ENCODE assay signal across 17 cellular contexts in genomic region chr1:206004821-206005220, GRCh38. TPM values are rescaled to one million over a fixed set of nuclear protein-coding genes. Genes with fewer than 3 reads are reported as not detected.
DNase-seq lines count a peak whose midpoint lies in the region; ATAC-seq and TF ChIP-seq lines count a peak whose summit lies in the region.
"Had no signal": no experiment of that assay in that cellular context is flagged by ENCODE, and none has a peak within 500 bp of the region (broad histone marks: within the 10 kb centered on the region; RNA-seq: fewer than 3 reads in every experiment).

No MANE protein-coding gene starts in this region.

- no peak overlapping the region for H3K4me2 ChIP-seq in IMR-90 (ENCODE audit: low read depth, low read length)
- H3K4me2 ChIP-seq in PC-3 (ENCODE audit: low read length): no peak overlapping the region

- intact Hi-C loops in IMR-90 (cut with micrococcal nuclease): no loop called here
- intact Hi-C loops in PC-3 (cut with micrococcal nuclease): no loop called here

- H3K9ac ChIP-seq in IMR-90 (ENCODE audit: low read depth, low read length) (no peak overlapping the region), mucosa of stomach (ENCODE audit: low read length) (peak overlapping the region; percentile 52), PC-3 (ENCODE audit: low read length) (no peak overlapping the region)

- H4K8ac ChIP-seq in IMR-90 (ENCODE audit: low read depth in 2 of 2, low read length in 2 of 2): no peak overlapping the region

- H4K91ac ChIP-seq in IMR-90 (ENCODE audit: insufficient read depth, low read depth, low read length): 0 out of 2 replicates have a peak overlapping the region, but pooled peaks have one; percentile 39

- H3K9me2 ChIP-seq in PC-3 (replicated peaks; ENCODE audit: low read length): no peaks in the 10 kb centered on the region

- in situ Hi-C loops in IMR-90 (cut with MboI; ENCODE audit: low sequenced_read_pairs): no loop called here

- no peak for TF ChIP-seq CTCF in IMR-90 (conservative IDR thresholded peaks at IDR 0.05; ENCODE audit: low read depth, low read length)
- TF ChIP-seq CTCF in PC-3 (conservative IDR thresholded peaks at IDR 0.05; ENCODE audit: low read depth, low read length): no peak

- peaks cover 19% of the 10 kb centered on the region for H3K9me1 ChIP-seq in IMR-90 (ENCODE audit: insufficient read depth, low read length)

- peaks cover 23% of the 10 kb centered on the region for H3K4me1 ChIP-seq in IMR-90 (ENCODE audit: control insufficient read depth, insufficient read depth, low read length)
- peaks cover 64% of the 10 kb centered on the region for H3K4me1 ChIP-seq in mucosa of stomach (ENCODE audit: control insufficient read depth, insufficient read depth, low read length)
- peaks cover 19% of the 10 kb centered on the region for H3K4me1 ChIP-seq in PC-3 (ENCODE audit: insufficient read depth, low read length)

- WGBS in IMR-90 (ENCODE audit: extremely low coverage in 2 of 2, insufficient read length in 1 of 2), 2 experiments: 100% methylated on average over 1 of the region's 12 CpGs; no CpG with 5 or more reads in 1 of the 2 experiments

- no peaks in the 10 kb centered on the region for H3K36me3 ChIP-seq in IMR-90 (ENCODE audit: control insufficient read depth, insufficient read depth, low read length)
- no peaks in the 10 kb centered on the region for H3K36me3 ChIP-seq in mucosa of stomach (ENCODE audit: control insufficient read depth, insufficient read depth, low read length)
- no peaks in the 10 kb centered on the region for H3K36me3 ChIP-seq in PC-3 (ENCODE audit: low read depth, low read length)
- H3K36me3 ChIP-seq: SJSA1, transverse colon had no signal

- CTCF ChIA-PET in IMR-90 (lab: Yijun Ruan, JAX) (no interaction called here), PC-3 (lab: Charles Lee) (no interaction called here)

- BruUV-seq in IMR-90 (replicated peaks; lab: Mats Ljungman, UMichigan) (no TSS peak), PC-3 (replicated peaks; lab: Mats Ljungman, UMichigan) (no TSS peak)

- peak overlapping the region; percentile 93 for H2BK5ac ChIP-seq in IMR-90 (ENCODE audit: low read depth, low read length, poor library complexity, severe bottlenecking)

- H3K4me3 ChIP-seq in IMR-90 (ENCODE audit: insufficient read depth, low read depth, low read length) (no peak overlapping the region), mucosa of stomach (ENCODE audit: low read length) (no peak overlapping the region), PC-3 (ENCODE audit: low read length) (no peak overlapping the region)
- H3K4me3 ChIP-seq: SJSA1, transverse colon had no signal

- no peak for TF ChIP-seq POLR2A in IMR-90 (IDR thresholded peaks at IDR 0.05; ENCODE audit: low read depth, low read length)

- no peak overlapping the region for H3K18ac ChIP-seq in IMR-90 (ENCODE audit: low read depth, low read length)

- H3K79me1 ChIP-seq in IMR-90 (ENCODE audit: low read depth in 1 of 2, low read length in 2 of 2): peaks cover 0 to 13% of the 10 kb centered on the region in 2 experiments; a peak in 2 of 4 replicates

- no peak overlapping the region for H3K27ac ChIP-seq in IMR-90 (ENCODE audit: insufficient read depth, low read length)
- H3K27ac ChIP-seq in PC-3 (ENCODE audit: low read length): no peak overlapping the region
- H3K27ac ChIP-seq: SJSA1, transverse colon had no signal

- H3K9me3 ChIP-seq in IMR-90 (ENCODE audit: control insufficient read depth, insufficient read depth, low read length) (no peaks in the 10 kb centered on the region), mucosa of stomach (ENCODE audit: control insufficient read depth, low read length) (no peaks in the 10 kb centered on the region), PC-3 (ENCODE audit: low read length) (no peaks in the 10 kb centered on the region)
- H3K9me3 ChIP-seq: SJSA1, transverse colon had no signal

- H2AFZ ChIP-seq in IMR-90 (replicated peaks; ENCODE audit: low read length, poor library complexity) (no peak overlapping the region), PC-3 (ENCODE audit: low read length) (no peak overlapping the region)

- no peak overlapping the region for H2AK9ac ChIP-seq in IMR-90 (replicated peaks; ENCODE audit: low read depth, low read length, poor library complexity)

- H3K23ac ChIP-seq in IMR-90 (ENCODE audit: low read depth, low read length): no peak overlapping the region

- DNase-seq in DMS53 (lab: John Stamatoyannopoulos, UW): peak; percentile 32
- no peak for DNase-seq in DMS53 treated with DMSO at 0.1 percent for 48 hours (lab: John Stamatoyannopoulos, UW; ENCODE audit: unreplicated experiment)
- no peak for DNase-seq in IMR-90
- DNase-seq in ecto neural progenitor cell (ENCODE audit: low spot score): peak; percentile 32
- DNase-seq in activated CD4-positive, alpha-beta T cell treated with anti-CD3 and anti-CD28 coated beads, Interleukin-2, amount 50 U/mL, for 4 hours: no peak
- no peak for DNase-seq in PC-3
- DNase-seq: 8988T; activated gamma-delta T cell treated with Interleukin-2 at 50 U/mL for 16 hours; H9; midbrain; NCI-H1417 treated with DMSO at 0.1 percent for 48 hours; NK-92 treated with Interleukin-12 subunit alpha and Interleukin-12 subunit beta, amount 100 ng/mL, for 24 hours; stimulated activated CD4-positive, alpha-beta T cell treated with anti-CD3 and anti-CD28 coated beads, Interleukin-15, amount 100 ng/mL, for 24 hours; transverse colon had no signal

- no peaks in the 10 kb centered on the region for H3K79me2 ChIP-seq in PC-3 (ENCODE audit: low read length)

- no peaks in the 10 kb centered on the region for H3K27me3 ChIP-seq in IMR-90 (ENCODE audit: control insufficient read depth, insufficient read depth, low read length)
- no peaks in the 10 kb centered on the region for H3K27me3 ChIP-seq in mucosa of stomach (ENCODE audit: control insufficient read depth, insufficient read depth, low read length)
- peaks cover 6% of the 10 kb centered on the region; the same call in 1 of the 2 replicates for H3K27me3 ChIP-seq in PC-3 (ENCODE audit: low read length)
- H3K27me3 ChIP-seq: SJSA1, transverse colon had no signal

- dilution Hi-C loops in IMR-90 (cut with HindIII; ENCODE audit: low sequenced_read_pairs, unreplicated experiment): no loop called here

- H2BK20ac ChIP-seq in IMR-90 (ENCODE audit: low read depth, low read length): no peak overlapping the region

- H2BK15ac ChIP-seq in IMR-90 (ENCODE audit: low read depth, low read length): peak overlapping the region; percentile 83; the same call in 1 of the 3 replicates

- H4K20me1 ChIP-seq in IMR-90 (ENCODE audit: insufficient read depth, low read length): no peaks in the 10 kb centered on the region
- no peaks in the 10 kb centered on the region for H4K20me1 ChIP-seq in PC-3 (ENCODE audit: low read length)

- H3F3A ChIP-seq in PC-3 (ENCODE audit: low read length, unreplicated experiment): no peaks in the 10 kb centered on the region

- H2BK120ac ChIP-seq in IMR-90 (ENCODE audit: low read depth, low read length): no peak overlapping the region

- ATAC-seq in IMR-90 (ENCODE audit: low read depth): no peak
- no peak for ATAC-seq in activated CD4-positive, CD25-positive, alpha-beta regulatory T cell treated with anti-CD3 and anti-CD28 coated beads, Interleukin-2, amount 50 U/mL, for 24 hours
- no peak for ATAC-seq in PC-3

- H3K56ac ChIP-seq in IMR-90 (ENCODE audit: extremely low read depth, insufficient read depth, low read length): no peak overlapping the region

- H3K4ac ChIP-seq in IMR-90 (ENCODE audit: low read depth, low read length): no peak overlapping the region

- H2AK5ac ChIP-seq in IMR-90 (ENCODE audit: low read depth, low read length): peak overlapping the region; percentile 99; the same call in 1 of the 2 replicates

- H3K14ac ChIP-seq in IMR-90 (replicated peaks; ENCODE audit: low read depth, low read length): 0 out of 2 replicates have a peak overlapping the region, but pooled peaks have one; percentile 32

- TF ChIP-seq RAD21 in IMR-90 (IDR thresholded peaks at IDR 0.05; ENCODE audit: low read length): no peak

- POLR2A ChIA-PET in IMR-90 (lab: Charles Lee; ENCODE audit: unreplicated experiment) (no interaction called here), PC-3 (lab: Charles Lee; ENCODE audit: unreplicated experiment) (no interaction called here)

- H4K5ac ChIP-seq in IMR-90 (ENCODE audit: low read depth, low read length): no peak overlapping the region

TF ChIP-seq in IMR-90, 13 proteins besides CTCF, POLR2A, EP300 and RAD21 (continues in another document):
- TF ChIP-seq MXI1 (IDR thresholded peaks at IDR 0.05; ENCODE audit: borderline replicate concordance, low read depth, low read length) (no peak), MAFK (IDR thresholded peaks at IDR 0.05; ENCODE audit: low read depth, low read length) (no peak), MAZ (IDR thresholded peaks at IDR 0.05; ENCODE audit: borderline replicate concordance, low read depth, low read length) (no peak), RCOR1 (IDR thresholded peaks at IDR 0.05; ENCODE audit: insufficient replicate concordance, low read length) (no peak), USF2 (IDR thresholded peaks at IDR 0.05; ENCODE audit: low read depth, low read length) (no peak)

RNA-seq across cellular contexts. Expression of gene RAB7B, which starts 1.6 kb away (rescaled TPM):
- total RNA-seq in IMR-90 (2012; rRNA removed) (9.1 and 10.6 TPM in 2 replicates), PC-3 (2014; rRNA removed) (not detected in 2 replicates)
- polyA plus RNA-seq in IMR-90 (2012; rRNA removed): 14.6 and 14.7 TPM in 2 replicates
- 9.8 and 10.5 TPM in 2 replicates for polyA plus RNA-seq in IMR-90 (2012; cell fraction: cytosol; rRNA removed)
- 12.4 and 13.2 TPM in 2 replicates for polyA plus RNA-seq in IMR-90 (2012; cell fraction: nucleus; rRNA removed; ENCODE audit: low replicate concordance)

RNA-seq across cellular contexts. Expression of gene CTSE, which starts 18.9 kb away (rescaled TPM):
- total RNA-seq in IMR-90 (2012; rRNA removed) (not detected in 2 replicates), PC-3 (2014; rRNA removed) (0.51 TPM in 1 of 2 replicates, not detected in the other)
- not detected in 2 replicates for polyA plus RNA-seq in IMR-90 (2012; rRNA removed)
- polyA plus RNA-seq in IMR-90 (2012; cell fraction: cytosol; rRNA removed): not detected in 2 replicates
- not detected in 2 replicates for polyA plus RNA-seq in IMR-90 (2012; cell fraction: nucleus; rRNA removed; ENCODE audit: low replicate concordance)
- total RNA-seq: H9, SJSA1 had no signal

RNA-seq across cellular contexts. Expression of gene RHEX, which starts 48.2 kb away (rescaled TPM):
- not detected in 2 replicates for total RNA-seq in IMR-90 (2012; rRNA removed)
- polyA plus RNA-seq in IMR-90 (2012; rRNA removed): not detected in 2 replicates
- polyA plus RNA-seq in IMR-90 (2012; cell fraction: cytosol; rRNA removed): not detected in 2 replicates
- not detected in 2 replicates for polyA plus RNA-seq in IMR-90 (2012; cell fraction: nucleus; rRNA removed; ENCODE audit: low replicate concordance)
- total RNA-seq in PC-3 (2014; rRNA removed): not detected in 2 replicates
- total RNA-seq: H9, SJSA1 had no signal

Comparison
In these comparisons a context has a peak if more than half of its experiments do, and no peak if none do; other contexts are left out.
1. DNase-seq: peak in DMS53 (single experiment) and ecto neural progenitor cell (single experiment); none in DMS53 treated with DMSO at 0.1 percent for 48 hours (single experiment), IMR-90 (single experiment), activated CD4-positive, alpha-beta T cell treated with anti-CD3 and anti-CD28 coated beads, Interleukin-2, amount 50 U/mL, for 4 hours (0 of 2) and PC-3 (single experiment).
2. RNA of gene RAB7B, which starts 1.6 kb away (total RNA-seq): 9.1 to 10.6 TPM in IMR-90; not detected in PC-3; every median in the first group is over 10 times any median in the second.